In genomic region chr5:36417668-36418067, GRCh38 we compare ENCODE assay signal across 2 cellular contexts.
TF ChIP-seq lines count a peak whose summit lies in the region.

No MANE protein-coding gene starts in this region.

TF ChIP-seq in GM23338, 12 proteins besides CTCF, POLR2A, EP300 and RAD21 (continues in another document):
- 0 out of 2 replicates have a peak, but pooled peaks have one; percentile 32 for TF ChIP-seq POLR2AphosphoS5 (IDR thresholded peaks at IDR 0.05; ENCODE audit: low read depth)
- peak; percentile 68; the same call in 1 of the 2 replicates for TF ChIP-seq ZNF462 (CRISPR knock-in tag; IDR thresholded peaks at IDR 0.05)
- peak; percentile 59; the same call in 1 of the 2 replicates for TF ChIP-seq NANOG (IDR thresholded peaks at IDR 0.05; ENCODE audit: borderline replicate concordance)
- no peak for TF ChIP-seq EZH2 (IDR thresholded peaks at IDR 0.05; ENCODE audit: low read depth, unreplicated experiment)
- no peak for TF ChIP-seq ZNF114 (CRISPR knock-in tag; IDR thresholded peaks at IDR 0.05)
- TF ChIP-seq CREB1 (CRISPR knock-in tag; IDR thresholded peaks at IDR 0.05; ENCODE audit: low read depth) = 0 out of 2 replicates have a peak, but pooled peaks have one; percentile 14
- no peak for TF ChIP-seq JUNB (IDR thresholded peaks at IDR 0.05; ENCODE audit: unreplicated experiment)
- no peak for TF ChIP-seq EZH2phosphoT487 (IDR thresholded peaks at IDR 0.05; ENCODE audit: unreplicated experiment)
- TF ChIP-seq ZNF331 (CRISPR knock-in tag; IDR thresholded peaks at IDR 0.05; ENCODE audit: low read depth) = no peak
- no peak for TF ChIP-seq ETS1 (IDR thresholded peaks at IDR 0.05)
- TF ChIP-seq REST (IDR thresholded peaks at IDR 0.05; ENCODE audit: unreplicated experiment) = no peak

TF ChIP-seq in HepG2, 621 proteins besides CTCF, POLR2A, EP300 and RAD21:
- TF ChIP-seq ZNF670 (CRISPR knock-in tag; IDR thresholded peaks at IDR 0.05; ENCODE audit: borderline replicate concordance) (no peak), NFAT5 (CRISPR knock-in tag; IDR thresholded peaks at IDR 0.05) (no peak), ONECUT2 (CRISPR knock-in tag; IDR thresholded peaks at IDR 0.05) (no peak), ETV6 (CRISPR knock-in tag; conservative IDR thresholded peaks at IDR 0.05) (no peak)
TF ChIP-seq in HepG2: peak in this region for 0.
